Comparison of ENCODE assay signal across 8 cellular contexts in the genomic region with DNA sequence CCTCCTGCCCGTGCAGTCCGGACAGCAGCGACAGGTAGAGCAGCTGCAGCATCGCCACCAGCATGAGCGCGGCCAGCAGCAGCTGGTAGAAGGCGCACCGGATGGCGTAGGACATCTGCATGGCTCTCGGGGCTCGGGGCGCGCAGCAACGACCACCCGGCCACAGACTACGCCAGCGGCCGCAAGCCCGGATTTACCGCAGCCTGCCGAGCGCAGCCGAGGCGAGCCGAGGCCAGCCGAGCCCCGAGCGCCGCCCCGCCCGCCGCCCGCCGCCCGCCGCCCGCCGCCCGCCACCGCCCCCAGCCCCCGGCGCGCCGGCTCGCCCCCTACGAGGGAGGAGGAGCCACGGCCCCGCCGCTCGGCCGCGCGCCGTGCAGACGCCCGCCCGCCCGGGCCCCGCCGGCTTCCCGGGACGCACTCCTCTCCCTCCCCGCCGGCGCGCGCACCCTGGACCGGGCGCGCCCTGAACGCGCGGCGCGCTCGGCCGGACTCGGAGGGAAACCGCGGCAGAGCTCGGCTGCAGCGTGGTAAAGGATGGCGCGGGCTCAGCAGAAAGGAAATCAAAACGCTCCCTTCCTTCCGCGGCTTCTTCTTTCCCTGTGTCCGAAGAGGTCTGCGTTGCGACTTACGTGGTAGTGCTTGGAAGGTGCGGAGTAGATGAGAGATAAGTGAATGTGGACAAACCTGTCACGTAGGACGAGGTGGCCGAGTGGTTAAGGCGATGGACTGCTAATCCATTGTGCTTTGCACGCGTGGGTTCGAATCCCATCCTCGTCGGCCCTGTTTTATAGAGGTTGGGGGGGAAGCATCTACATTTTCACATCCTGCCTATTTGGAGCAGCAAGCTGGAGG.
A peak's percentile ranks its signal among the peaks of the same experiment; 100 is the strongest.
DNase-seq lines count a peak whose midpoint lies in the region; ATAC-seq lines count a peak whose summit lies in the region.

A gene (minus strand): TSS at position 205 of the 852 bp plus-strand sequence. CDS start 84 bp downstream, at position 121.

- DNase-seq in ELR (ENCODE audit: low read depth), result peak; percentile 90
- DNase-seq in NCI-H2196 treated with DMSO at 0.1 percent for 48 hours (lab: John Stamatoyannopoulos, UW; ENCODE audit: unreplicated experiment), result peak; percentile 57
- DNase-seq in central memory CD4-positive, alpha-beta T cell, result peak; percentile 81
- peak; percentile 83 for DNase-seq in iris pigment epithelial cell (ENCODE audit: low read depth)
- DNase-seq in smooth muscle cell of the brain vasculature (ENCODE audit: low read depth, low spot score), result peak; percentile 82

- ATAC-seq in HG02852 (IDR thresholded peaks at IDR 0.05; ENCODE audit: unreplicated experiment) (peak; percentile 33), HG02840 (IDR thresholded peaks at IDR 0.05; ENCODE audit: low FRiP score, unreplicated experiment) (no peak)
- peak; percentile 63 to 72 for ATAC-seq in activated CD4-positive, CD25-positive, alpha-beta regulatory T cell treated with anti-CD3 and anti-CD28 coated beads, Interleukin-2, amount 50 U/mL, for 24 hours
